Comparison of ENCODE assay signal across 16 cellular contexts in genomic region chr1:212597495-212597894, GRCh38. TPM values are rescaled to one million over a fixed set of nuclear protein-coding genes. Genes with fewer than 3 reads are reported as not detected.
A peak's percentile ranks its signal among the peaks of the same experiment; 100 is the strongest.
DNase-seq lines count a peak whose midpoint lies in the region; ATAC-seq, FAIRE-seq and TF ChIP-seq lines count a peak whose summit lies in the region.
"Had no signal": no experiment of that assay in that cellular context is flagged by ENCODE, and none has a peak within 500 bp of the region (broad histone marks: within the 10 kb centered on the region; RNA-seq: fewer than 3 reads in every experiment).

No MANE protein-coding gene starts in this region.

- H3K79me2 ChIP-seq in fibroblast of lung (ENCODE audit: control insufficient read depth, insufficient read depth, low read length), result no peaks in the 10 kb centered on the region
- H3K79me2 ChIP-seq in neural progenitor cell (ENCODE audit: low read depth), result no peaks in the 10 kb centered on the region

- H3K4me3 Mint-ChIP-seq in activated naive CD4-positive, alpha-beta T cell treated with anti-CD3 and anti-CD28 coated beads, Interleukin-2, amount 10 ng/mL, durations not matched to agents 7 days and 5 days, result no peak overlapping the region
- H3K4me3 Mint-ChIP-seq in stimulated activated effector memory CD8-positive, alpha-beta T cell treated with anti-CD3 and anti-CD28 coated beads, Interleukin-12 subunit alpha, Interleukin-12 subunit beta, amount 100 ng/mL, for 72 hours, result no peak overlapping the region
- H3K4me3 Mint-ChIP-seq in neural progenitor cell, result no peak overlapping the region

- H3K9me3 Mint-ChIP-seq in activated naive CD4-positive, alpha-beta T cell treated with anti-CD3 and anti-CD28 coated beads, Interleukin-2, amount 10 ng/mL, durations not matched to agents 7 days and 5 days, result no peaks in the 10 kb centered on the region
- no peaks in the 10 kb centered on the region for H3K9me3 Mint-ChIP-seq in stimulated activated effector memory CD8-positive, alpha-beta T cell treated with anti-CD3 and anti-CD28 coated beads, Interleukin-12 subunit alpha, Interleukin-12 subunit beta, amount 100 ng/mL, for 72 hours
- no peaks in the 10 kb centered on the region for H3K9me3 Mint-ChIP-seq in neural progenitor cell

- CTCF ChIA-PET in activated naive CD4-positive, alpha-beta T cell treated with anti-CD3 and anti-CD28 coated beads, Interleukin-2, amount 10 ng/mL, durations not matched to agents 7 days and 5 days (lab: Charles Lee), result interaction anchor here (0.7 to 1.6 kb wide), 3 partner anchors 11 to 141 kb away, joined by 3 to 17 read pairs (median 3); partner anchors contain the start of gene ATF3

- H3K27ac Mint-ChIP-seq in activated naive CD4-positive, alpha-beta T cell treated with anti-CD3 and anti-CD28 coated beads, Interleukin-2, amount 10 ng/mL, durations not matched to agents 7 days and 5 days, result peak overlapping the region; percentile 64
- peak overlapping the region; percentile 97 for H3K27ac Mint-ChIP-seq in stimulated activated effector memory CD8-positive, alpha-beta T cell treated with anti-CD3 and anti-CD28 coated beads, Interleukin-12 subunit alpha, Interleukin-12 subunit beta, amount 100 ng/mL, for 72 hours
- no peak overlapping the region for H3K27ac Mint-ChIP-seq in neural progenitor cell

- H4K20me1 ChIP-seq in fibroblast of lung (ENCODE audit: control insufficient read depth, extremely low read depth, insufficient read depth, low read length) (no peaks in the 10 kb centered on the region), neural progenitor cell (ENCODE audit: low read depth) (no peaks in the 10 kb centered on the region)

- H3K4me3 ChIP-seq in fibroblast of lung (replicated peaks in 1 of 4; ENCODE audit: control extremely low read depth in 1 of 4, insufficient read depth in 1 of 4, low read depth in 3 of 4, low read length in 4 of 4) (no peak overlapping the region), kidney (ENCODE audit: low read length in 2 of 2) (no peak overlapping the region), neural progenitor cell (no peak overlapping the region)
- H3K4me3 ChIP-seq: HAP-1 had no signal

- no peak for ATAC-seq in stimulated activated effector memory CD8-positive, alpha-beta T cell treated with anti-CD3 and anti-CD28 coated beads, Interleukin-12 subunit alpha, Interleukin-12 subunit beta, amount 100 ng/mL, for 72 hours
- no peak for ATAC-seq in HG02798 (IDR thresholded peaks at IDR 0.05; ENCODE audit: poor library complexity, unreplicated experiment)
- ATAC-seq: left lobe of liver, sciatic nerve had no signal

- intact Hi-C loops in kidney (cut with DNase I), result no loop called here

- DNase-seq in activated naive CD4-positive, alpha-beta T cell treated with anti-CD3 and anti-CD28 coated beads, Interleukin-2, amount 10 ng/mL, durations not matched to agents 7 days and 5 days, result no peak
- no peak for DNase-seq in activated naive CD4-positive, alpha-beta T cell treated with anti-CD3 and anti-CD28 coated beads, Interleukin-2, amount 50 U/mL, for 16 hours
- DNase-seq in RCC 7860 (ENCODE audit: low spot score) (peak; percentile 66), fibroblast of lung (ENCODE audit: low read depth in 2 of 2) (peak in 1 of 2 donors; percentile 44), kidney (no peak), neural progenitor cell (ENCODE audit: low spot score) (no peak)
- DNase-seq in stimulated activated effector memory CD8-positive, alpha-beta T cell treated with anti-CD3 and anti-CD28 coated beads, Interleukin-12 subunit alpha, Interleukin-12 subunit beta, amount 100 ng/mL, for 72 hours (ENCODE audit: low spot score in 2 of 2), result peak in 1 of 2 donors; percentile 36
- DNase-seq: NCI-H1436; NCI-H2227 treated with DMSO at 0.1 percent for 48 hours; stimulated activated CD4-positive, alpha-beta T cell treated with anti-CD3 and anti-CD28 coated beads, Interleukin-1b, Interleukin-23, amount 100 ng/mL, for 48 hours; WERI-Rb-1 had no signal

- H2AFZ ChIP-seq in fibroblast of lung (ENCODE audit: low read length), result no peak overlapping the region
- no peak overlapping the region for H2AFZ ChIP-seq in neural progenitor cell (replicated peaks)

- H3K4me1 ChIP-seq in fibroblast of lung (ENCODE audit: control insufficient read depth, extremely low read depth, insufficient read depth, low read length) (peaks cover 13% of the 10 kb centered on the region), kidney (ENCODE audit: control insufficient read depth in 1 of 2, insufficient read depth in 1 of 2, low read depth in 1 of 2, low read length in 2 of 2) (no peaks in the 10 kb centered on the region), neural progenitor cell (peaks cover 9% of the 10 kb centered on the region)

- FAIRE-seq in RCC 7860 (lab: Jason Lieb, UNC), result no peak
- no peak for FAIRE-seq in kidney (lab: Jason Lieb, UNC)

- H3K9ac ChIP-seq in fibroblast of lung (ENCODE audit: insufficient read depth, low read length) (no peak overlapping the region), kidney (ENCODE audit: low read length in 2 of 2) (no peak overlapping the region), neural progenitor cell (no peak overlapping the region)

- no peak for TF ChIP-seq CTCF in fibroblast of lung (conservative IDR thresholded peaks at IDR 0.05 in 1 of 2, IDR thresholded peaks at IDR 0.05 in 1 of 2; ENCODE audit: low read depth in 1 of 2, low read length in 2 of 2)
- TF ChIP-seq CTCF in kidney (IDR thresholded peaks at IDR 0.05; ENCODE audit: borderline replicate concordance, extremely low read depth, insufficient read depth), result no peak
- no peak for TF ChIP-seq CTCF in neural progenitor cell (IDR thresholded peaks at IDR 0.05)

- H3K36me3 ChIP-seq in fibroblast of lung (ENCODE audit: control insufficient read depth, insufficient read depth, low read length), result no peaks in the 10 kb centered on the region
- no peaks in the 10 kb centered on the region for H3K36me3 ChIP-seq in kidney (ENCODE audit: control insufficient read depth in 1 of 2, insufficient read depth in 2 of 2, low read length in 2 of 2)
- no peaks in the 10 kb centered on the region for H3K36me3 ChIP-seq in neural progenitor cell
- H3K36me3 ChIP-seq: HAP-1, WERI-Rb-1 had no signal

- H3K4me1 Mint-ChIP-seq in activated naive CD4-positive, alpha-beta T cell treated with anti-CD3 and anti-CD28 coated beads, Interleukin-2, amount 10 ng/mL, durations not matched to agents 7 days and 5 days, result peaks cover 31% of the 10 kb centered on the region
- peaks cover 45% of the 10 kb centered on the region for H3K4me1 Mint-ChIP-seq in stimulated activated effector memory CD8-positive, alpha-beta T cell treated with anti-CD3 and anti-CD28 coated beads, Interleukin-12 subunit alpha, Interleukin-12 subunit beta, amount 100 ng/mL, for 72 hours
- peaks cover 24% of the 10 kb centered on the region for H3K4me1 Mint-ChIP-seq in neural progenitor cell

- no peaks in the 10 kb centered on the region for H3F3A ChIP-seq in neural progenitor cell (ENCODE audit: low read depth)

- no peaks in the 10 kb centered on the region for H3K36me3 Mint-ChIP-seq in activated naive CD4-positive, alpha-beta T cell treated with anti-CD3 and anti-CD28 coated beads, Interleukin-2, amount 10 ng/mL, durations not matched to agents 7 days and 5 days
- no peaks in the 10 kb centered on the region for H3K36me3 Mint-ChIP-seq in stimulated activated effector memory CD8-positive, alpha-beta T cell treated with anti-CD3 and anti-CD28 coated beads, Interleukin-12 subunit alpha, Interleukin-12 subunit beta, amount 100 ng/mL, for 72 hours
- no peaks in the 10 kb centered on the region for H3K36me3 Mint-ChIP-seq in neural progenitor cell

- no peaks in the 10 kb centered on the region for H3K9me3 ChIP-seq in fibroblast of lung (ENCODE audit: control insufficient read depth, insufficient read depth, low read depth, low read length)
- no peaks in the 10 kb centered on the region for H3K9me3 ChIP-seq in kidney (ENCODE audit: control insufficient read depth in 1 of 2, low read length in 2 of 2)
- H3K9me3 ChIP-seq in neural progenitor cell (ENCODE audit: low read depth), result no peaks in the 10 kb centered on the region
- H3K9me3 ChIP-seq: HAP-1 had no signal

- no peak overlapping the region for H3K4me2 ChIP-seq in fibroblast of lung (ENCODE audit: extremely low read depth, insufficient read depth, low read length)
- no peak overlapping the region for H3K4me2 ChIP-seq in neural progenitor cell

- H3K27me3 ChIP-seq in fibroblast of lung (ENCODE audit: control insufficient read depth, insufficient read depth, low read length) (peaks cover 14% of the 10 kb centered on the region), neural progenitor cell (peaks cover 32% of the 10 kb centered on the region)

- peaks cover 18% of the 10 kb centered on the region for H3K27me3 Mint-ChIP-seq in activated naive CD4-positive, alpha-beta T cell treated with anti-CD3 and anti-CD28 coated beads, Interleukin-2, amount 10 ng/mL, durations not matched to agents 7 days and 5 days
- H3K27me3 Mint-ChIP-seq in neural progenitor cell (ENCODE audit: insufficient read depth, low read depth), result peaks cover 14% of the 10 kb centered on the region

- H3K27ac ChIP-seq in fibroblast of lung (ENCODE audit: insufficient read depth, low read length) (peak overlapping the region; percentile 97), kidney (ENCODE audit: low read depth in 2 of 2, low read length in 2 of 2) (no peak overlapping the region), neural progenitor cell (no peak overlapping the region)
- H3K27ac ChIP-seq: RWPE1 had no signal

RNA-seq across cellular contexts. Expression of gene ATF3, which starts 11.1 kb away (rescaled TPM):
- 14.1 and 35.7 TPM in 2 replicates for total RNA-seq in fibroblast of lung
- 12.4 and 33.8 TPM in 2 replicates for polyA plus RNA-seq in fibroblast of lung
- polyA plus RNA-seq in fibroblast of lung (2012), result 9.8 and 31.1 TPM in 2 replicates
- polyA minus RNA-seq in fibroblast of lung (ENCODE audit: low replicate concordance), result 12.8 and 15.8 TPM in 2 replicates
- total RNA-seq in kidney, result 12.8 TPM
- polyA plus RNA-seq in kidney (ENCODE audit: insufficient read depth, low read depth, low replicate concordance), result 14.6 TPM
- total RNA-seq in neural progenitor cell (ENCODE audit: low replicate concordance), result 7.2 and 7.8 TPM in 2 replicates
